Comparison of ENCODE assay signal across 8 cellular contexts in genomic region chr17:57577751-57578607, GRCh38.
A peak's percentile ranks its signal among the peaks of the same experiment; 100 is the strongest.
DNase-seq lines count a peak whose midpoint lies in the region; ATAC-seq, FAIRE-seq and TF ChIP-seq lines count a peak whose summit lies in the region.

No MANE protein-coding gene starts in this region.

- H3K27ac ChIP-seq in CD4-positive, alpha-beta T cell (ENCODE audit: low read depth, low read length), result no peak overlapping the region
- peak overlapping the region in 1 of 2 donors; percentile 41 for H3K27ac ChIP-seq in small intestine (ENCODE audit: low read depth in 1 of 2, low read length in 1 of 2)

- H3K9me3 Mint-ChIP-seq in CD4-positive, alpha-beta T cell, result no peaks in the 10 kb centered on the region
- H3K9me3 Mint-ChIP-seq in dendritic cell treated with granulocyte-macrophage colony-stimulating factor and Interleukin-4, amounts not matched to agents 40 ng/mL and 50 ng/mL, for 4 days, result no peaks in the 10 kb centered on the region
- no peaks in the 10 kb centered on the region for H3K9me3 Mint-ChIP-seq in nephron
- no peaks in the 10 kb centered on the region for H3K9me3 Mint-ChIP-seq in activated CD4-positive, alpha-beta memory T cell treated with anti-CD3 and anti-CD28 coated beads, Interleukin-2, amount 10 ng/mL, durations not matched to agents 7 days and 5 days

- 59 to 85% (median 80%) methylated on average over 17 of the region's 17 CpGs for WGBS in small intestine, 3 donors

- no peaks in the 10 kb centered on the region for H3K36me3 ChIP-seq in small intestine (ENCODE audit: control insufficient read depth in 2 of 2, insufficient read depth in 2 of 2, low read length in 2 of 2)

- no peaks in the 10 kb centered on the region for H3K27me3 ChIP-seq in CD4-positive, alpha-beta T cell (ENCODE audit: control insufficient read depth, insufficient read depth, low read length)
- no peaks in the 10 kb centered on the region for H3K27me3 ChIP-seq in small intestine (ENCODE audit: control insufficient read depth in 2 of 2, insufficient read depth in 2 of 2, low read length in 2 of 2)

- H3K9me3 ChIP-seq in CD4-positive, alpha-beta T cell (ENCODE audit: control insufficient read depth, low read length), result no peaks in the 10 kb centered on the region
- no peaks in the 10 kb centered on the region for H3K9me3 ChIP-seq in small intestine (ENCODE audit: control insufficient read depth, low read depth)

- POLR2A ChIA-PET in CD4-positive, alpha-beta T cell (lab: Charles Lee), result no interaction called here
- POLR2A ChIA-PET in activated CD4-positive, alpha-beta memory T cell treated with anti-CD3 and anti-CD28 coated beads, Interleukin-2, amount 10 ng/mL, durations not matched to agents 7 days and 5 days (lab: Charles Lee), result no interaction called here

- no peak for TF ChIP-seq CTCF in CD4-positive, alpha-beta T cell (IDR thresholded peaks at IDR 0.05)
- TF ChIP-seq CTCF in nephron (IDR thresholded peaks at IDR 0.05; ENCODE audit: unreplicated experiment in 3 of 3), result no peak

- H3K27ac Mint-ChIP-seq in CD4-positive, alpha-beta T cell, result peak overlapping the region; percentile 18
- peak overlapping the region; percentile 44 for H3K27ac Mint-ChIP-seq in dendritic cell treated with granulocyte-macrophage colony-stimulating factor and Interleukin-4, amounts not matched to agents 40 ng/mL and 50 ng/mL, for 4 days
- peak overlapping the region; percentile 76 to 94 (median 92) for H3K27ac Mint-ChIP-seq in nephron
- no peak overlapping the region for H3K27ac Mint-ChIP-seq in activated CD4-positive, alpha-beta memory T cell treated with anti-CD3 and anti-CD28 coated beads, Interleukin-2, amount 10 ng/mL, durations not matched to agents 7 days and 5 days

- H3K4me1 Mint-ChIP-seq in CD4-positive, alpha-beta T cell (ENCODE audit: low read depth), result no peaks in the 10 kb centered on the region
- peaks cover 22% of the 10 kb centered on the region for H3K4me1 Mint-ChIP-seq in dendritic cell treated with granulocyte-macrophage colony-stimulating factor and Interleukin-4, amounts not matched to agents 40 ng/mL and 50 ng/mL, for 4 days (ENCODE audit: low read depth)
- peaks cover 44% of the 10 kb centered on the region for H3K4me1 Mint-ChIP-seq in nephron
- H3K4me1 Mint-ChIP-seq in activated CD4-positive, alpha-beta memory T cell treated with anti-CD3 and anti-CD28 coated beads, Interleukin-2, amount 10 ng/mL, durations not matched to agents 7 days and 5 days, result no peaks in the 10 kb centered on the region

- DNase-seq in CD4-positive, alpha-beta T cell, result no peak
- DNase-seq in NCI-H2029 treated with DMSO at 0.1 percent for 48 hours (lab: John Stamatoyannopoulos, UW) (peak; percentile 48), small intestine (no peak)
- no peak for DNase-seq in activated CD4-positive, alpha-beta memory T cell treated with anti-CD3 and anti-CD28 coated beads, Interleukin-2, amount 10 ng/mL, durations not matched to agents 7 days and 5 days

- no peaks in the 10 kb centered on the region for H3K4me1 ChIP-seq in small intestine (ENCODE audit: control insufficient read depth in 2 of 2, insufficient read depth in 1 of 2, low read depth in 1 of 2, low read length in 1 of 2)

- no peak for ATAC-seq in CD4-positive, alpha-beta T cell (ENCODE audit: poor library complexity)
- ATAC-seq in GM21367 (IDR thresholded peaks at IDR 0.05; ENCODE audit: unreplicated experiment), result no peak
- no peak for ATAC-seq in GM18868 (IDR thresholded peaks at IDR 0.05; ENCODE audit: unreplicated experiment)

- H3K27me3 Mint-ChIP-seq in CD4-positive, alpha-beta T cell, result no peaks in the 10 kb centered on the region
- H3K27me3 Mint-ChIP-seq in dendritic cell treated with granulocyte-macrophage colony-stimulating factor and Interleukin-4, amounts not matched to agents 40 ng/mL and 50 ng/mL, for 4 days, result no peaks in the 10 kb centered on the region
- peaks cover 51% of the 10 kb centered on the region for H3K27me3 Mint-ChIP-seq in nephron (ENCODE audit: low read depth)
- no peaks in the 10 kb centered on the region for H3K27me3 Mint-ChIP-seq in activated CD4-positive, alpha-beta memory T cell treated with anti-CD3 and anti-CD28 coated beads, Interleukin-2, amount 10 ng/mL, durations not matched to agents 7 days and 5 days

- CTCF ChIA-PET in CD4-positive, alpha-beta T cell (lab: Charles Lee), result no interaction called here
- CTCF ChIA-PET in activated CD4-positive, alpha-beta memory T cell treated with anti-CD3 and anti-CD28 coated beads, Interleukin-2, amount 10 ng/mL, durations not matched to agents 7 days and 5 days (lab: Charles Lee), result no interaction called here

- no peak overlapping the region for H3K4me3 ChIP-seq in small intestine (ENCODE audit: low read depth in 1 of 2, low read length in 2 of 2)

- no peak overlapping the region for H3K4me3 Mint-ChIP-seq in CD4-positive, alpha-beta T cell
- H3K4me3 Mint-ChIP-seq in dendritic cell treated with granulocyte-macrophage colony-stimulating factor and Interleukin-4, amounts not matched to agents 40 ng/mL and 50 ng/mL, for 4 days, result peak overlapping the region; percentile 59
- H3K4me3 Mint-ChIP-seq in nephron, result peak overlapping the region; percentile 47 to 61 (median 59)
- H3K4me3 Mint-ChIP-seq in activated CD4-positive, alpha-beta memory T cell treated with anti-CD3 and anti-CD28 coated beads, Interleukin-2, amount 10 ng/mL, durations not matched to agents 7 days and 5 days, result no peak overlapping the region

- H3K36me3 Mint-ChIP-seq in CD4-positive, alpha-beta T cell (ENCODE audit: low read depth), result no peaks in the 10 kb centered on the region
- H3K36me3 Mint-ChIP-seq in dendritic cell treated with granulocyte-macrophage colony-stimulating factor and Interleukin-4, amounts not matched to agents 40 ng/mL and 50 ng/mL, for 4 days (ENCODE audit: low read depth), result no peaks in the 10 kb centered on the region
- no peaks in the 10 kb centered on the region for H3K36me3 Mint-ChIP-seq in nephron (ENCODE audit: low read depth)
- no peaks in the 10 kb centered on the region for H3K36me3 Mint-ChIP-seq in activated CD4-positive, alpha-beta memory T cell treated with anti-CD3 and anti-CD28 coated beads, Interleukin-2, amount 10 ng/mL, durations not matched to agents 7 days and 5 days (ENCODE audit: low read depth)

- FAIRE-seq in small intestine (lab: Jason Lieb, UNC), result no peak

- intact Hi-C loops in CD4-positive, alpha-beta T cell (cut with DNase I, micrococcal nuclease), result loop anchor here in 1 of 2 experiments (10.0 kb wide), 1 partner anchor 63 kb away; no protein-coding TSS in a partner anchor
- intact Hi-C loops in dendritic cell treated with granulocyte-macrophage colony-stimulating factor and Interleukin-4, amounts not matched to agents 40 ng/mL and 50 ng/mL, for 4 days (cut with micrococcal nuclease), result no loop called here

Comparison
In these comparisons a context has a peak if more than half of its experiments do, and no peak if none do; other contexts are left out.
1. H3K4me3 Mint-ChIP-seq: peak in dendritic cell treated with granulocyte-macrophage colony-stimulating factor and Interleukin-4, amounts not matched to agents 40 ng/mL and 50 ng/mL, for 4 days (single experiment) and nephron (3 of 3); none in CD4-positive, alpha-beta T cell (single experiment) and activated CD4-positive, alpha-beta memory T cell treated with anti-CD3 and anti-CD28 coated beads, Interleukin-2, amount 10 ng/mL, durations not matched to agents 7 days and 5 days (single experiment).